12 cellular contexts compared by ENCODE assay signal in genomic region chr11:66143264-66143566, GRCh38.
"Had no signal": no experiment of that assay in that cellular context is flagged by ENCODE, and none has a peak within 500 bp of the region (broad histone marks: within the 10 kb centered on the region; RNA-seq: fewer than 3 reads in every experiment).

No MANE protein-coding gene starts in this region.

- H3K4me3 Mint-ChIP-seq: activated T-cell treated with anti-CD3 and anti-CD28 coated beads, Interleukin-2, amount 50 U/mL, for 72 hours; memory B cell; nephron progenitor cell; T-helper 17 cell had no signal

- ATAC-seq: activated T-cell treated with anti-CD3 and anti-CD28 coated beads, Interleukin-2, amount 50 U/mL, for 72 hours; T-helper 17 cell had no signal

- FAIRE-seq: colon, TTC549 had no signal

- H3K9me3 Mint-ChIP-seq: activated T-cell treated with anti-CD3 and anti-CD28 coated beads, Interleukin-2, amount 50 U/mL, for 72 hours; memory B cell had no signal

- DNase-seq: activated CD4-positive, alpha-beta T cell treated with anti-CD3 and anti-CD28 coated beads, Interleukin-2, amount 50 U/mL, for 48 hours; activated CD4-positive, CD25-positive, alpha-beta regulatory T cell treated with anti-CD3 and anti-CD28 coated beads, Interleukin-2, amount 50 U/mL, for 72 hours; activated T-cell treated with anti-CD3 and anti-CD28 coated beads, Interleukin-2, amount 50 U/mL, for 72 hours; esophagus squamous epithelium; nephron progenitor cell; stimulated activated CD4-positive, alpha-beta T cell treated with anti-CD3 and anti-CD28 coated beads, Interleukin-4, amount 100 ng/mL, for 24 hours; T-helper 17 cell; thyroid gland had no signal

- H3K27ac Mint-ChIP-seq: activated T-cell treated with anti-CD3 and anti-CD28 coated beads, Interleukin-2, amount 50 U/mL, for 72 hours; memory B cell; nephron progenitor cell had no signal

- H3K27me3 Mint-ChIP-seq: memory B cell, T-helper 17 cell had no signal

- H3K27me3 ChIP-seq: esophagus squamous epithelium, thyroid gland, vagina had no signal

- H3K36me3 ChIP-seq: esophagus squamous epithelium, thyroid gland, vagina had no signal

- H3K27ac ChIP-seq: esophagus squamous epithelium, thyroid gland, vagina had no signal

- H3K4me3 ChIP-seq: esophagus squamous epithelium, thyroid gland, vagina had no signal

- H3K4me1 ChIP-seq: vagina had no signal

- H3K9me3 ChIP-seq: thyroid gland, vagina had no signal
